In the genomic region with DNA sequence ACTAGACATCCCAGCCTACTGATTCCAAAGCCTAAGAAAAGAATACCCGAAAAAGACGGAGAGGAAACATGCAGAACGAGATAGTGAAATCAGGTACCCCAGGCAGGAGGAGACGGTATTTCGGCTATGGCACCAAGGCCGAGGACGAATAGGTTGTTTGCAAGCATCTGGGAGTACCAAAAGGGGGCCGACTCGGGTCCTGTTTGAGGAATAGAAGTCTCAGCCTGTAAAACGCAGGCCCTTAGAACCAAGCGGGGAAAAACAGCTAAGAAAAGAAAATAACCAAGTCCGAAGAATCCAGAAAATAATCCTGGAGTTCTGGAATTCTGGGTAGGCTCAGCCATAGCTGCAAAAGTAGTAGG, we compare ENCODE assay signal across 8 cellular contexts. TPM values are rescaled to one million over a fixed set of nuclear protein-coding genes. Genes with fewer than 3 reads are reported as not detected.
A peak's percentile ranks its signal among the peaks of the same experiment; 100 is the strongest.
DNase-seq lines count a peak whose midpoint lies in the region; ATAC-seq and TF ChIP-seq lines count a peak whose summit lies in the region.

No MANE protein-coding gene starts in this region.

- H3K9me3 Mint-ChIP-seq in activated CD4-positive, alpha-beta memory T cell treated with anti-CD3 and anti-CD28 coated beads for 36 hours, result no peaks in the 10 kb centered on the region

- H3K36me3 ChIP-seq in cardiac muscle cell, result peaks cover 37% of the 10 kb centered on the region
- H3K36me3 ChIP-seq in skeletal muscle satellite cell (ENCODE audit: insufficient read depth, low read length), result peaks cover 35% of the 10 kb centered on the region

- H3K4me2 ChIP-seq in skeletal muscle satellite cell (ENCODE audit: low read length), result peak overlapping the region; percentile 83

- intact Hi-C loops in Right ventricle myocardium superior (cut with DNase I), result loop anchor here (5.0 to 10.0 kb wide), 3 partner anchors 70 to 288 kb away; a partner anchor contains a TSS
- intact Hi-C loops in activated CD4-positive, alpha-beta memory T cell treated with anti-CD3 and anti-CD28 coated beads for 36 hours (cut with micrococcal nuclease), result loop anchor here (10.0 kb wide), 1 partner anchor 288 kb away; a partner anchor contains a TSS

- H3K4me1 ChIP-seq in cardiac muscle cell (ENCODE audit: low read depth), result peaks cover 9% of the 10 kb centered on the region
- H3K4me1 ChIP-seq in skeletal muscle satellite cell (ENCODE audit: control insufficient read depth, insufficient read depth, low read length), result peaks cover 18% of the 10 kb centered on the region

- peaks cover 42% of the 10 kb centered on the region for H3K4me1 Mint-ChIP-seq in activated CD4-positive, alpha-beta memory T cell treated with anti-CD3 and anti-CD28 coated beads for 36 hours (ENCODE audit: low read depth)

- CTCF ChIA-PET in activated CD4-positive, alpha-beta memory T cell treated with anti-CD3 and anti-CD28 coated beads for 36 hours (lab: Charles Lee), result interaction anchor here (1.0 to 24.6 kb wide), 25 partner anchors 10 to 300 kb away, joined by 3 to 564 read pairs (median 6); a partner anchor contains a TSS

- TF ChIP-seq CTCF in cardiac muscle cell (IDR thresholded peaks at IDR 0.05; ENCODE audit: low read depth, low read length) (peak; percentile 16), foreskin fibroblast (IDR thresholded peaks at IDR 0.05; ENCODE audit: low read depth, low read length) (no peak), GM13976 (IDR thresholded peaks at IDR 0.05; ENCODE audit: borderline replicate concordance, control extremely low read depth, extremely low read depth, insufficient read depth, missing control alignments) (no peak)

- peak overlapping the region; percentile 75 for H3K4me3 ChIP-seq in cardiac muscle cell
- H3K4me3 ChIP-seq in foreskin fibroblast (ENCODE audit: low read depth in 1 of 2, low read length in 2 of 2), result peak overlapping the region; percentile 80 to 91
- H3K4me3 ChIP-seq in skeletal muscle satellite cell (ENCODE audit: low read length), result peak overlapping the region; percentile 75

- H3K27ac ChIP-seq in cardiac muscle cell, result peak overlapping the region; percentile 99

- peak overlapping the region; percentile 91 for H3K4me3 Mint-ChIP-seq in activated CD4-positive, alpha-beta memory T cell treated with anti-CD3 and anti-CD28 coated beads for 36 hours

- in situ Hi-C loops in GM13976 (cut with MboI; ENCODE audit: low sequenced_read_pairs, unreplicated experiment), result loop anchor here (10.0 kb wide), 1 partner anchor 78 kb away; a partner anchor contains a TSS

- peaks cover 27% of the 10 kb centered on the region for H3K36me3 Mint-ChIP-seq in activated CD4-positive, alpha-beta memory T cell treated with anti-CD3 and anti-CD28 coated beads for 36 hours

- peak overlapping the region; percentile 98 for H3K27ac Mint-ChIP-seq in activated CD4-positive, alpha-beta memory T cell treated with anti-CD3 and anti-CD28 coated beads for 36 hours

- ATAC-seq in Right ventricle myocardium superior (ENCODE audit: poor library complexity), result no peak
- ATAC-seq in GM19035 (IDR thresholded peaks at IDR 0.05; ENCODE audit: unreplicated experiment), result no peak

- no peaks in the 10 kb centered on the region for H3K27me3 Mint-ChIP-seq in activated CD4-positive, alpha-beta memory T cell treated with anti-CD3 and anti-CD28 coated beads for 36 hours

- H3K27me3 ChIP-seq in cardiac muscle cell, result no peaks in the 10 kb centered on the region
- no peaks in the 10 kb centered on the region for H3K27me3 ChIP-seq in skeletal muscle satellite cell (ENCODE audit: control insufficient read depth, insufficient read depth, low read length)

- no peak for DNase-seq in cardiac muscle cell (ENCODE audit: low read depth in 1 of 2, low spot score in 1 of 2)
- DNase-seq in Right ventricle myocardium superior, result no peak
- DNase-seq in activated CD4-positive, alpha-beta memory T cell treated with anti-CD3 and anti-CD28 coated beads for 36 hours, result peak; percentile 39
- no peak for DNase-seq in foreskin fibroblast
- DNase-seq in GM13976 (ENCODE audit: low spot score), result no peak
- DNase-seq in NCI-H2196 (lab: John Stamatoyannopoulos, UW; ENCODE audit: unreplicated experiment), result no peak

- POLR2A ChIA-PET in activated CD4-positive, alpha-beta memory T cell treated with anti-CD3 and anti-CD28 coated beads for 36 hours (lab: Charles Lee), result interaction anchor here (0.9 to 2.5 kb wide), 13 partner anchors 8 to 144 kb away, joined by 3 to 20 read pairs (median 4); a partner anchor contains a TSS

- peak overlapping the region; percentile 94 for H3K9ac ChIP-seq in skeletal muscle satellite cell (ENCODE audit: low read depth, low read length)

- H3K9me3 ChIP-seq in cardiac muscle cell (ENCODE audit: low read depth) (no peaks in the 10 kb centered on the region), skeletal muscle satellite cell (replicated peaks; ENCODE audit: low read length) (no peaks in the 10 kb centered on the region)

RNA-seq across cellular contexts. Expression of a gene that starts 0.5 kb away (rescaled TPM):
- 73.3 and 139 TPM in 2 replicates for total RNA-seq in cardiac muscle cell
- 77.0 and 143 TPM in 2 replicates for polyA plus RNA-seq in cardiac muscle cell
- 53.3 TPM for total RNA-seq in Right ventricle myocardium superior
- total RNA-seq in activated CD4-positive, alpha-beta memory T cell treated with anti-CD3 and anti-CD28 coated beads for 36 hours, result 10 to 100 TPM; 48.3 to 54.1 TPM
- 48.2 and 71.9 TPM in 2 replicates for total RNA-seq in skeletal muscle satellite cell (2012; rRNA removed)

RNA-seq across cellular contexts. Expression of a gene that starts 29.3 kb away (rescaled TPM):
- total RNA-seq in cardiac muscle cell, result 46.0 and 54.4 TPM in 2 replicates
- 92.2 and 111 TPM in 2 replicates for polyA plus RNA-seq in cardiac muscle cell
- 64.0 TPM for total RNA-seq in Right ventricle myocardium superior
- 10 to 100 TPM; 53.4 to 60.0 TPM for total RNA-seq in activated CD4-positive, alpha-beta memory T cell treated with anti-CD3 and anti-CD28 coated beads for 36 hours
- 28.8 and 34.2 TPM in 2 replicates for total RNA-seq in skeletal muscle satellite cell (2012; rRNA removed)

RNA-seq across cellular contexts. Expression of a gene that starts 56.7 kb away (rescaled TPM):
- total RNA-seq in cardiac muscle cell, result 19.2 and 30.9 TPM in 2 replicates
- 21.8 and 25.5 TPM in 2 replicates for polyA plus RNA-seq in cardiac muscle cell
- 9.5 TPM for total RNA-seq in Right ventricle myocardium superior
- total RNA-seq in activated CD4-positive, alpha-beta memory T cell treated with anti-CD3 and anti-CD28 coated beads for 36 hours, result 10 to 100 TPM; 20.9 to 21.6 TPM
- total RNA-seq in skeletal muscle satellite cell (2012; rRNA removed), result 1.3 and 2.3 TPM in 2 replicates
